In the genomic region with DNA sequence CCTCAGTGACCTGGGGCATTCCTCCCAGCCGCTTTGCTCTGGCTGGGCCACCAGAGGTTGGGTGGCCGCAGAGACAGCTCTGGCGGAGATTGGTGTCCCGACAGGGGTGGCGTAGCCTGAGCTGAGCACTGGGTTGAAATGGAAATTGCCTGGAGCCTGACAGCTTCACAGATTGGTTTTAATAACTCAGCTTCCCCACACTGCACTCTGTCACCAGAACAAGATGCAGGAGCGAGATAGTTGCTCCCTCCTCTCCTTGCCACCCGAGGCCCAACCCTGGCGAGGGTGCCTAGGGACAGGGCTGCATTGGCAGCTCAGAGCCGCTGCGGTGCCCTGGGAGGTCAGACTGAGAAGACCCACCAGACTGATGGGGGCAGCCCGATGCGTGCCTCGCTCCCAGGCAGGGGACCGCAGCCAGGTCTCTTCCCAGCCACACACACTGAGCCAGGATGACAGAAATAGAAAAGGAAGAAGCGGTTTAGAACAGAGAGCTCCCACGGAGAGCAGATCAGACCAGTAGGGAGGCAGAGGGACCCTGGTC, we compare ENCODE assay signal across 23 cellular contexts.
DNase-seq lines count a peak whose midpoint lies in the region; ATAC-seq, FAIRE-seq and TF ChIP-seq lines count a peak whose summit lies in the region.
"Had no signal": no experiment of that assay in that cellular context is flagged by ENCODE, and none has a peak within 500 bp of the region (broad histone marks: within the 10 kb centered on the region; RNA-seq: fewer than 3 reads in every experiment).

No MANE protein-coding gene starts in this region.

- H2BK20ac ChIP-seq in H1 (ENCODE audit: low read length): no peak overlapping the region

- no peaks in the 10 kb centered on the region for H3K9me2 ChIP-seq in SK-N-SH

- no peaks in the 10 kb centered on the region for H3K9me3 Mint-ChIP-seq in T-cell

- H2BK5ac ChIP-seq in H1 (ENCODE audit: low read depth, low read length) (no peak overlapping the region), neuronal stem cell (ENCODE audit: low read length) (no peak overlapping the region)

- H3K4me1 Mint-ChIP-seq in T-cell: peaks cover 0 to 4% (median 4%) of the 10 kb centered on the region in 3 donors

- H3K23ac ChIP-seq in H1 (ENCODE audit: insufficient read length) (no peak overlapping the region), neuronal stem cell (ENCODE audit: low read depth, low read length, poor library complexity) (no peak overlapping the region)

- H3K4ac ChIP-seq in H1 (replicated peaks; ENCODE audit: insufficient read length, low read depth, low read length) (no peak overlapping the region), neuronal stem cell (ENCODE audit: low read length) (no peak overlapping the region)

- no peak for ATAC-seq in SK-N-SH treated with all-trans-retinoic acid at 6 μM for 48 hours
- ATAC-seq in T-cell (replicated peaks in 1 of 4): no peak

- H2BK15ac ChIP-seq in H1 (ENCODE audit: low read length): no peak overlapping the region
- no peak overlapping the region for H2BK15ac ChIP-seq in neuronal stem cell (ENCODE audit: low read length)

- H2BK120ac ChIP-seq in H1 (replicated peaks; ENCODE audit: low read depth, low read length): no peak overlapping the region
- H2BK120ac ChIP-seq in neuronal stem cell (ENCODE audit: low read depth, low read length): no peak overlapping the region

- no peak overlapping the region for H3K56ac ChIP-seq in H1 (replicated peaks; ENCODE audit: insufficient read length, low read depth, low read length)

- no peak overlapping the region for H2AK5ac ChIP-seq in H1 (ENCODE audit: low read depth, low read length)
- peak overlapping the region; percentile 13 for H2AK5ac ChIP-seq in neuronal stem cell (ENCODE audit: low read depth, low read length)

- H3K18ac ChIP-seq in H1 (ENCODE audit: extremely low read depth, low read length) (no peak overlapping the region; the same call in 1 of the 2 replicates), neuronal stem cell (ENCODE audit: low read length) (peak overlapping the region; percentile 24)

- H4K20me1 ChIP-seq in SK-N-SH (ENCODE audit: insufficient read depth): peaks cover 10% of the 10 kb centered on the region
- H4K20me1 ChIP-seq in H1 (replicated peaks in 1 of 2; ENCODE audit: control insufficient read depth in 1 of 2, insufficient read depth in 2 of 2, low read length in 2 of 2): peaks cover 0 to 8% of the 10 kb centered on the region in 2 experiments

- peak overlapping the region; percentile 71; the same call in 1 of the 2 replicates for H4K8ac ChIP-seq in H1 (ENCODE audit: extremely low read depth, insufficient read depth, low read length)
- no peak overlapping the region for H4K8ac ChIP-seq in neuronal stem cell (ENCODE audit: low read depth, low read length)

- no peak overlapping the region for H3K4me3 Mint-ChIP-seq in T-cell

- H2BK12ac ChIP-seq in H1 (ENCODE audit: low read depth, low read length) (no peak overlapping the region), neuronal stem cell (ENCODE audit: low read length) (no peak overlapping the region)

- H4K91ac ChIP-seq in H1 (replicated peaks; ENCODE audit: insufficient read length, low read length) (no peak overlapping the region), neuronal stem cell (ENCODE audit: low read depth, low read length, poor library complexity) (no peak overlapping the region)

- H3K14ac ChIP-seq in H1 (ENCODE audit: insufficient read length) (no peak overlapping the region), neuronal stem cell (ENCODE audit: low read length) (no peak overlapping the region)

- H3K4me2 ChIP-seq in SK-N-SH (no peak overlapping the region), H1 (ENCODE audit: insufficient read depth in 1 of 2, low read depth in 2 of 2, low read length in 2 of 2) (no peak overlapping the region), neuronal stem cell (ENCODE audit: insufficient read depth, low read length, poor library complexity, severe bottlenecking) (no peak overlapping the region)

- H3K4me3 ChIP-seq in SK-N-SH (ENCODE audit: low read depth in 2 of 2, low read length in 1 of 2) (no peak overlapping the region), HUES6 (ENCODE audit: low read depth, low read length) (no peak overlapping the region), H1 (ENCODE audit: extremely low read depth in 1 of 4, insufficient read depth in 2 of 4, low read depth in 3 of 4, low read length in 4 of 4) (no peak overlapping the region), neuronal stem cell (ENCODE audit: low read length in 2 of 2) (no peak overlapping the region)
- H3K4me3 ChIP-seq: MG63 had no signal

- no peaks in the 10 kb centered on the region for H3F3A ChIP-seq in SK-N-SH (replicated peaks; ENCODE audit: insufficient read depth)

- H3K36me3 Mint-ChIP-seq in T-cell: peaks cover 17% of the 10 kb centered on the region

- H3K36me3 ChIP-seq in SK-N-SH (replicated peaks in 1 of 2; ENCODE audit: control insufficient read depth in 1 of 2, insufficient read depth in 2 of 2, low read length in 1 of 2) (peaks cover 2 to 26% of the 10 kb centered on the region in 2 experiments), HUES6 (ENCODE audit: control insufficient read depth, insufficient read depth, low read length) (peaks cover 18% of the 10 kb centered on the region), H1 (ENCODE audit: control insufficient read depth in 2 of 4, insufficient read depth in 4 of 4, low read length in 3 of 4) (no peaks in the 10 kb centered on the region; a peak in 1 of 8 replicates), neuronal stem cell (replicated peaks in 1 of 2; ENCODE audit: control insufficient read depth in 2 of 2, insufficient read depth in 2 of 2, low read length in 2 of 2) (peaks cover 6 to 58% of the 10 kb centered on the region in 2 donors)
- H3K36me3 ChIP-seq: MG63 had no signal

- POLR2A ChIA-PET in SK-N-SH (lab: Yijun Ruan, JAX): interaction anchor here (1.0 kb wide), 1 partner anchor 85 kb away, joined by 3 read pairs; a partner anchor contains a TSS
- POLR2A ChIA-PET in H1 (lab: Charles Lee; ENCODE audit: partially characterized antibody): interaction anchor here (0.7 to 0.9 kb wide), 3 partner anchors 9 to 198 kb away, joined by 3 read pairs; no protein-coding TSS in a partner anchor
- POLR2A ChIA-PET in T-cell (lab: Charles Lee): no interaction called here

- H3K27me3 ChIP-seq in SK-N-SH (ENCODE audit: insufficient read depth) (no peaks in the 10 kb centered on the region), HUES6 (ENCODE audit: control insufficient read depth, insufficient read depth, low read length) (no peaks in the 10 kb centered on the region), H1 (replicated peaks in 1 of 4; ENCODE audit: control insufficient read depth in 3 of 4, extremely low read depth in 1 of 4, insufficient read depth in 3 of 4, low read length in 3 of 4) (no peaks in the 10 kb centered on the region), neuronal stem cell (ENCODE audit: control insufficient read depth in 3 of 3, insufficient read depth in 3 of 3, low read depth in 1 of 3, low read length in 3 of 3) (no peaks in the 10 kb centered on the region)
- H3K27me3 ChIP-seq: MG63 had no signal

- TF ChIP-seq POLR2A in H1 (IDR thresholded peaks at IDR 0.05; ENCODE audit: control extremely low read depth in 1 of 2, low read depth in 2 of 2, low read length in 2 of 2) (no peak), GM12891 (IDR thresholded peaks at IDR 0.05; ENCODE audit: low read depth, low read length) (no peak)

- peaks cover 7% of the 10 kb centered on the region; the same call in 1 of the 2 replicates for H3K79me2 ChIP-seq in SK-N-SH (ENCODE audit: insufficient read depth)
- no peaks in the 10 kb centered on the region for H3K79me2 ChIP-seq in H1 (ENCODE audit: control insufficient read depth in 1 of 2, insufficient read depth in 2 of 2, low read length in 2 of 2)

- H3K4me1 ChIP-seq in SK-N-SH (ENCODE audit: control insufficient read depth in 1 of 2, insufficient read depth in 2 of 2, low read depth in 1 of 2, low read length in 1 of 2) (peaks cover 12 to 45% of the 10 kb centered on the region in 2 experiments; a peak in 3 of 4 replicates), HUES6 (ENCODE audit: control insufficient read depth, insufficient read depth, low read length) (peaks cover 10% of the 10 kb centered on the region; the same call in 1 of the 2 replicates), H1 (replicated peaks in 1 of 4; ENCODE audit: control insufficient read depth in 3 of 4, insufficient read depth in 4 of 4, low read length in 3 of 4) (peaks cover 0 to 8% (median 2%) of the 10 kb centered on the region in 4 experiments; a peak in 5 of 7 replicates), neuronal stem cell (ENCODE audit: control insufficient read depth in 2 of 2, insufficient read depth in 1 of 2, low read depth in 1 of 2, low read length in 2 of 2) (peaks cover 8 to 9% of the 10 kb centered on the region in 2 donors)

- H3K27ac ChIP-seq in SK-N-SH (ENCODE audit: low read depth in 2 of 2, low read length in 1 of 2) (peak overlapping the region in 1 of 2 experiments; percentile 36; a peak in 2 of 4 replicates), HUES6 (ENCODE audit: low read depth, low read length) (peak overlapping the region; percentile 37; the same call in 1 of the 2 replicates), H1 (ENCODE audit: low read depth, low read length) (no peak overlapping the region), neuronal stem cell (replicated peaks; ENCODE audit: low read length) (no peak overlapping the region)
- H3K27ac ChIP-seq: 22Rv1 had no signal

- no peak overlapping the region for H4K5ac ChIP-seq in H1 (ENCODE audit: insufficient read length, low read depth, low read length)

- H3K79me1 ChIP-seq in H1 (ENCODE audit: low read depth, low read length) (0 out of 2 replicates have a peak, but pooled peaks cover 2% of the 10 kb centered on the region), neuronal stem cell (ENCODE audit: low read depth, low read length) (peaks cover 10% of the 10 kb centered on the region)

- FAIRE-seq in H1 (lab: Jason Lieb, UNC) (no peak), GM12891 (lab: Jason Lieb, UNC) (no peak)
- FAIRE-seq: GM12892, RCC 7860 had no signal

- H3K9ac ChIP-seq in SK-N-SH: no peak overlapping the region
- no peak overlapping the region for H3K9ac ChIP-seq in HUES6 (ENCODE audit: low read length)
- no peak overlapping the region for H3K9ac ChIP-seq in H1 (replicated peaks in 1 of 4; ENCODE audit: extremely low read depth in 1 of 4, low read depth in 3 of 4, low read length in 3 of 4)
- H3K9ac ChIP-seq in neuronal stem cell (ENCODE audit: low read depth, low read length, poor library complexity): peak overlapping the region; percentile 54

- no peak overlapping the region for H2AFZ ChIP-seq in SK-N-SH (ENCODE audit: low read depth)
- H2AFZ ChIP-seq in H1 (ENCODE audit: low read length): no peak overlapping the region
- no peak overlapping the region for H2AFZ ChIP-seq in neuronal stem cell (ENCODE audit: low read length)

- TF ChIP-seq CTCF in SK-N-SH (IDR thresholded peaks at IDR 0.05): no peak
- no peak for TF ChIP-seq CTCF in H1 (IDR thresholded peaks at IDR 0.05; ENCODE audit: control extremely low read depth in 1 of 3, insufficient read depth in 1 of 3, low read depth in 1 of 3, low read length in 3 of 3)

- CTCF ChIA-PET in SK-N-SH (lab: Yijun Ruan, JAX) (interaction anchor here (0.7 to 8.1 kb wide), 22 partner anchors 9 to 316 kb away, joined by 3 to 71 read pairs (median 4); a partner anchor contains a TSS), H1 (lab: Charles Lee; ENCODE audit: partially characterized antibody) (interaction anchor here (0.6 to 8.4 kb wide), 38 partner anchors 10 to 415 kb away, joined by 3 to 97 read pairs (median 5); no protein-coding TSS in a partner anchor), T-cell (lab: Charles Lee) (interaction anchor here in 1 of 2 donors (0.6 kb wide), 1 partner anchor 197 kb away, joined by 5 read pairs; no protein-coding TSS in a partner anchor)

- no peaks in the 10 kb centered on the region for H3K9me3 ChIP-seq in SK-N-SH
- no peaks in the 10 kb centered on the region for H3K9me3 ChIP-seq in HUES6 (ENCODE audit: control insufficient read depth, insufficient read depth, low read depth, low read length)
- H3K9me3 ChIP-seq in H1 (ENCODE audit: insufficient read depth in 2 of 2, low read depth in 1 of 2, low read length in 1 of 2): no peaks in the 10 kb centered on the region
- no peaks in the 10 kb centered on the region for H3K9me3 ChIP-seq in neuronal stem cell (replicated peaks in 1 of 2; ENCODE audit: control insufficient read depth in 2 of 2, insufficient read depth in 1 of 2, low read depth in 1 of 2, low read length in 2 of 2)
- H3K9me3 ChIP-seq: MG63 had no signal

- H3K23me2 ChIP-seq in H1 (ENCODE audit: low read depth, low read length): no peaks in the 10 kb centered on the region

- DNase-seq in SK-N-SH (peak; percentile 61), H1 (ENCODE audit: low read depth in 1 of 2, low spot score in 2 of 2) (no peak), neuronal stem cell (ENCODE audit: low spot score) (no peak), GM12891 (ENCODE audit: insufficient read length, low spot score) (no peak), T-cell (no peak), NCI-H2029 treated with DMSO at 0.1 percent for 48 hours (lab: John Stamatoyannopoulos, UW) (no peak)
- DNase-seq: ACHN, Calu3, DMS79 treated with DMSO at 0.1 percent for 48 hours, GF-D8, KBM-7, MG63, NCI-H1105 treated with DMSO at 0.1 percent for 48 hours, NCI-H146, NCI-H1930, NCI-H446, NCI-H524 treated with DMSO at 0.1 percent for 48 hours, NCI-H774 had no signal

- TF ChIP-seq EP300 in SK-N-SH (IDR thresholded peaks at IDR 0.05; ENCODE audit: borderline replicate concordance in 1 of 2, low read depth in 1 of 2, low read length in 1 of 2) (no peak), H1 (IDR thresholded peaks at IDR 0.05; ENCODE audit: borderline replicate concordance in 1 of 2, low read depth in 2 of 2, low read length in 2 of 2) (no peak)

- TF ChIP-seq RAD21 in SK-N-SH (IDR thresholded peaks at IDR 0.05; ENCODE audit: low read length) (no peak), H1 (IDR thresholded peaks at IDR 0.05 in 1 of 2, conservative IDR thresholded peaks at IDR 0.05 in 1 of 2; ENCODE audit: low read depth in 2 of 2, low read length in 2 of 2) (no peak)

- WGBS in SK-N-SH (ENCODE audit: low lambda C conversion rate): 94% methylated on average over 6 of the region's 16 CpGs
- WGBS in H1 (ENCODE audit: extremely low coverage in 1 of 2, insufficient coverage in 1 of 2, insufficient read length in 1 of 2, insufficient replicate concordance in 2 of 2, low coverage in 1 of 2, low lambda C conversion rate in 2 of 2, missing lambda C conversion rate in 1 of 2), 2 experiments: 92% methylated on average over 16 of the region's 16 CpGs; no CpG with 5 or more reads in 1 of the 2 experiments
- no CpG with 5 or more reads among the region's 16 CpGs for WGBS in neuronal stem cell (ENCODE audit: extremely low coverage in 2 of 2, insufficient read length in 2 of 2, insufficient replicate concordance in 1 of 2), 2 donors

- no peaks in the 10 kb centered on the region for H3K27me3 Mint-ChIP-seq in T-cell

- no peak overlapping the region for H3K27ac Mint-ChIP-seq in T-cell

Comparison
In these comparisons a context has a peak if more than half of its experiments do, and no peak if none do; other contexts are left out.
1. POLR2A ChIA-PET loops: an anchor here in SK-N-SH (1.0 kb wide) and H1 (0.7 to 0.9 kb wide); none called in T-cell.